In the genomic region with DNA sequence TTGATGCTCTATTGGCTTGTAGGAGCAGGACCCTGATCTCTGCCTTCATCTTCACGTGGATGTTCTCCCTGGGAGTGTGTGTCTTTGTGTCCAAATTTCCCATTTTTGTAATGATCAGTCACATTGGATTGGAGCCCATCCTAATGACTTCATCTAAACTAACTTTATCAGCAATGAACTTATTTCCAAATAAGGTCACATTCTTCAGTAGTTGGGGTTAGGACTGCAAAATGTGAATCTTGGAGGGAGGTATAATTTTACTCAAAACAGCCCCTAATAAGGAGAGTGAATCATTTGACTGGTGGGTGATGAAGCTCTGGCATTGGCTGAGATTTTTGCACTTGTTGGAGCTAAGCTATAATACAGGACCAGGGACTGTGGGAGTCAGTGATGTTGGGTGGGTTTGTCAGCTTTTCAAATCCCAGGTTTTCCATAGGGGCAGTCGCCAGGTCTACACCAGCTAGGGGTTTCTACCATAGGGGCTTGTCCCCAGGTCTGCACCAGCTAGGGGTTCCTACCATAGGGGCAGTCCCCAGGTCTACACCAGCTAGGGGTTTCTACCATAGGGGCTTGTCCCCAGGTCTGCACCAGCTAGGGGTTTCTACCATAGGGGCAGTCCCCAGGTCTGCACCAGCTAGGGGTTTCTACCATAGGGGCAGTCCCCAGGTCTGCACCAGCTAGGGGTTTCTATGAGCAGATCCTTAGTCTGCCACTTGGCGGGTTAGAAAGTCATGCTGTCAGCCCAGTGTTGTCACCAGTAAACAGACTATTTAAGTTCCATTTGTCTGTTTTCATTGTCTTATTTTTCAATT, we compare ENCODE assay signal across 12 cellular contexts.
DNase-seq lines count a peak whose midpoint lies in the region; ATAC-seq lines count a peak whose summit lies in the region.
"Had no signal": no experiment of that assay in that cellular context is flagged by ENCODE, and none has a peak within 500 bp of the region (broad histone marks: within the 10 kb centered on the region; RNA-seq: fewer than 3 reads in every experiment).

No MANE protein-coding gene starts in this region.

- peak; percentile 86 for ATAC-seq in HG02798 (IDR thresholded peaks at IDR 0.05; ENCODE audit: poor library complexity, unreplicated experiment)
- ATAC-seq in activated CD4-positive, CD25-positive, alpha-beta regulatory T cell treated with anti-CD3 and anti-CD28 coated beads, Interleukin-2, amount 50 U/mL, for 24 hours = peak; percentile 69 to 84
- ATAC-seq in stimulated activated naive CD8-positive, alpha-beta T cell treated with anti-CD3 and anti-CD28 coated beads, Interleukin-15, Interleukin-2, amounts not matched to agents 100 U/mL and 50 U/mL, for 24 hours = peak; percentile 87
- ATAC-seq: foreskin keratinocyte, left cardiac atrium had no signal

- DNase-seq in activated T-cell treated with anti-CD3 and anti-CD28 coated beads for 48 hours (ENCODE audit: low read depth) = peak; percentile 63
- no peak for DNase-seq in activated T-cell treated with anti-CD3 and anti-CD28 coated beads, Interleukin-2, amount 50 U/mL, for 1 hour
- peak; percentile 51 for DNase-seq in stimulated activated naive CD8-positive, alpha-beta T cell treated with anti-CD3 and anti-CD28 coated beads, Interleukin-15, Interleukin-2, amounts not matched to agents 100 U/mL and 50 U/mL, for 24 hours
- DNase-seq in GDM1 (lab: John Stamatoyannopoulos, UW) = no peak
- DNase-seq in NCI-H82 treated with DMSO at 0.1 percent for 48 hours (lab: John Stamatoyannopoulos, UW; ENCODE audit: unreplicated experiment) = no peak
- DNase-seq in NCI-H345 treated with DMSO at 0.1 percent for 48 hours (lab: John Stamatoyannopoulos, UW; ENCODE audit: unreplicated experiment) = no peak
- DNase-seq: cortex of kidney, foreskin keratinocyte, left cardiac atrium, tibial artery had no signal

Comparison
In these comparisons a context has a peak if more than half of its experiments do, and no peak if none do; other contexts are left out.
1. DNase-seq: peak in activated T-cell treated with anti-CD3 and anti-CD28 coated beads for 48 hours (single experiment) and stimulated activated naive CD8-positive, alpha-beta T cell treated with anti-CD3 and anti-CD28 coated beads, Interleukin-15, Interleukin-2, amounts not matched to agents 100 U/mL and 50 U/mL, for 24 hours (single experiment); none in activated T-cell treated with anti-CD3 and anti-CD28 coated beads, Interleukin-2, amount 50 U/mL, for 1 hour (single experiment), GDM1 (single experiment), NCI-H82 treated with DMSO at 0.1 percent for 48 hours (single experiment) and NCI-H345 treated with DMSO at 0.1 percent for 48 hours (single experiment).
2. Peak in every context shown above with its lines, with median percentiles within 50 percentile points of each other: ATAC-seq.